Comparison of ENCODE assay signal across 8 cellular contexts in the genomic region with DNA sequence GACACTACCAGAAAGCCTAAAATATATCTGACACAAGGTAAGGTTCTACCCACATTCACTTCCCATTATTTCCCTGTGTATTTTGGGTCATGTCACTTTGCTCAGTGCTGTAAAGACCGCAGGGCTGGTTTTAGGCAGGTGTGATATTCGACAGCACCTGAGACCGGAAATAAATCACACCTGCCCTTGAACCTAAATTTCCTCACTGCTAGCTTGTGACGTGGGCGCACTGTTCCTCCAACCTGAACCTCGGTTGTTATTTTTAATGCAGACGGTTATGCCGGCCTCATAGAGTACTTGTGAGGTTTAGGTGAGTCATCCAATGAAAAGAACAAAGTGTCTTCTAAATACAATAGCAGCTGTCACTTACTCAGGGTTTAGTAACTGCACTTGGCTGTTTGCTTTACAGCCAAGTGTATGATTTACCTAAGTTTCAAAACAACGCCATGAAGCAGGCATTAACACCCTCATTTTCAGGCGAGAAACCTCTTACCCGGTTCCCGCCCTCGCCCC. TPM values are rescaled to one million over a fixed set of nuclear protein-coding genes. Genes with fewer than 3 reads are reported as not detected.
DNase-seq lines count a peak whose midpoint lies in the region; ATAC-seq and TF ChIP-seq lines count a peak whose summit lies in the region.

No MANE protein-coding gene starts in this region.

- ATAC-seq in GM19397 (IDR thresholded peaks at IDR 0.05; ENCODE audit: unreplicated experiment) (peak; percentile 53), HG03439 (IDR thresholded peaks at IDR 0.05; ENCODE audit: unreplicated experiment) (peak; percentile 68)

- 44 to 50% methylated on average over 10 to 12 of the region's 13 CpGs for WGBS in mesodermal cell (ENCODE audit: insufficient coverage in 2 of 2), 2 experiments

- H3K4me1 Mint-ChIP-seq in Caco-2 (ENCODE audit: low read depth, unreplicated experiment): peaks cover 7% of the 10 kb centered on the region

- TF ChIP-seq CTCF in Caco-2 (IDR thresholded peaks at IDR 0.05; ENCODE audit: insufficient read depth in 1 of 2, low read depth in 1 of 2, low read length in 1 of 2, severe bottlenecking in 1 of 2, unreplicated experiment in 1 of 2): no peak

- H3K4me3 ChIP-seq in Caco-2 (ENCODE audit: low read depth, low read length) (peak overlapping the region; percentile 52), SJCRH30 (peak overlapping the region; percentile 62), mesodermal cell (ENCODE audit: extremely low read depth, insufficient read depth, low read length, poor library complexity, severe bottlenecking) (peak overlapping the region; percentile 60)

- no peaks in the 10 kb centered on the region for H3K27me3 ChIP-seq in Caco-2 (replicated peaks; ENCODE audit: control insufficient read depth, insufficient read depth, low read length)
- H3K27me3 ChIP-seq in SJCRH30: no peaks in the 10 kb centered on the region

- DNase-seq in Caco-2 (peak in 1 of 2 experiments; percentile 24), SJCRH30 (peak in 1 of 2 experiments; percentile 52), dermis blood vessel endothelial cell (peak; percentile 89), NCI-H226 (no peak), globus pallidus (ENCODE audit: low spot score) (no peak)

- CTCF ChIA-PET in Caco-2 (lab: Charles Lee): interaction anchor here (0.6 to 2.8 kb wide), 7 partner anchors 9 to 724 kb away, joined by 3 to 42 read pairs (median 7); partner anchors contain the start of gene ZNF782

- H3K9me3 Mint-ChIP-seq in Caco-2 (ENCODE audit: unreplicated experiment): no peaks in the 10 kb centered on the region

- peak overlapping the region; percentile 90 for H3K27ac Mint-ChIP-seq in Caco-2 (ENCODE audit: unreplicated experiment)

- no peaks in the 10 kb centered on the region for H3K36me3 ChIP-seq in Caco-2 (ENCODE audit: control insufficient read depth, insufficient read depth, low read length)
- H3K36me3 ChIP-seq in SJCRH30: no peaks in the 10 kb centered on the region
- H3K36me3 ChIP-seq in mesodermal cell (ENCODE audit: control insufficient read depth, insufficient read depth, low read length): no peaks in the 10 kb centered on the region

- H3K4me1 ChIP-seq in Caco-2: 0 out of 2 replicates have a peak, but pooled peaks cover 4% of the 10 kb centered on the region
- H3K4me1 ChIP-seq in SJCRH30: peaks cover 11% of the 10 kb centered on the region
- no peaks in the 10 kb centered on the region for H3K4me1 ChIP-seq in mesodermal cell (ENCODE audit: control insufficient read depth, insufficient read depth, low read length, poor library complexity, severe bottlenecking)

- TSS peak; percentile 41 for BruUV-seq in Caco-2 (replicated peaks; lab: Mats Ljungman, UMichigan)

- H3K27me3 Mint-ChIP-seq in Caco-2 (ENCODE audit: insufficient read depth, unreplicated experiment): no peaks in the 10 kb centered on the region

- peaks cover 8% of the 10 kb centered on the region for H3K36me3 Mint-ChIP-seq in Caco-2 (ENCODE audit: insufficient read depth, unreplicated experiment)

- POLR2A ChIA-PET in Caco-2 (lab: Charles Lee): interaction anchor here (1.2 to 2.3 kb wide), 2 partner anchors 19 to 758 kb away, joined by 8 to 9 read pairs; partner anchors contain the start of genes NCBP1 and TSTD2

- intact Hi-C loops in Caco-2 (cut with micrococcal nuclease; ENCODE audit: unreplicated experiment): loop anchor here (1.0 kb wide), 2 partner anchors 19 to 234 kb away; no protein-coding TSS in a partner anchor

- H3K9me3 ChIP-seq in Caco-2: no peaks in the 10 kb centered on the region
- H3K9me3 ChIP-seq in SJCRH30 (replicated peaks): no peaks in the 10 kb centered on the region
- H3K9me3 ChIP-seq in mesodermal cell (ENCODE audit: control insufficient read depth, low read length): no peaks in the 10 kb centered on the region

- peak overlapping the region; percentile 99 for H3K4me3 Mint-ChIP-seq in Caco-2 (ENCODE audit: unreplicated experiment)

- H3K27ac ChIP-seq in SJCRH30 (peak overlapping the region; percentile 37), mesodermal cell (ENCODE audit: low read depth, low read length, severe bottlenecking) (no peak overlapping the region)

RNA-seq across cellular contexts. Expression of gene ZNF782, which starts 20.7 kb away (rescaled TPM):
- total RNA-seq in Caco-2 (2022): 8.1 and 10.3 TPM in 2 replicates
- total RNA-seq in SJCRH30 (2014; rRNA removed; shearing (Covaris generic)): 7.2 and 9.3 TPM in 2 replicates
- 2.9 and 3.7 TPM in 2 replicates for total RNA-seq in dermis blood vessel endothelial cell
- 2.4 TPM for polyA plus RNA-seq in mesodermal cell (2013, experiment 1 of 2)
- polyA plus RNA-seq in mesodermal cell (2013, experiment 2 of 2): 1.1 TPM

RNA-seq across cellular contexts. Expression of gene NUTM2G, which starts 53.6 kb away (rescaled TPM):
- total RNA-seq in Caco-2 (2022): not detected in 2 replicates
- total RNA-seq in SJCRH30 (2014; rRNA removed; shearing (Covaris generic)): 0.42 TPM in 1 of 2 replicates, not detected in the other
- not detected in 2 replicates for total RNA-seq in dermis blood vessel endothelial cell
- polyA plus RNA-seq in mesodermal cell (2013, experiment 1 of 2): not detected
- not detected for polyA plus RNA-seq in mesodermal cell (2013, experiment 2 of 2)
